ENCODE assay signal across 12 cellular contexts in genomic region chr6:105791569-105792318, GRCh38.
DNase-seq lines count a peak whose midpoint lies in the region; ATAC-seq and TF ChIP-seq lines count a peak whose summit lies in the region.
"Had no signal": no experiment of that assay in that cellular context is flagged by ENCODE, and none has a peak within 500 bp of the region (broad histone marks: within the 10 kb centered on the region; RNA-seq: fewer than 3 reads in every experiment).

No MANE protein-coding gene starts in this region.

- no peaks in the 10 kb centered on the region for H3K36me3 ChIP-seq in esophagus squamous epithelium

- intact Hi-C loops in esophagus squamous epithelium (cut with DNase I) = no loop called here

- H3K9me3 Mint-ChIP-seq in HFFc6 (no peaks in the 10 kb centered on the region), progenitor cell of endocrine pancreas (ENCODE audit: low read depth) (no peaks in the 10 kb centered on the region)

- H3K36me3 Mint-ChIP-seq in HFFc6 (ENCODE audit: low read depth) (no peaks in the 10 kb centered on the region), T-helper 17 cell (ENCODE audit: low read depth) (no peaks in the 10 kb centered on the region), progenitor cell of endocrine pancreas (ENCODE audit: insufficient read depth) (no peaks in the 10 kb centered on the region)

- 63 to 76% methylated on average over 4 to 5 of the region's 5 CpGs for WGBS in esophagus squamous epithelium, 2 donors

- peak overlapping the region; percentile 0 to 36 (median 17) for H3K27ac ChIP-seq in esophagus squamous epithelium

- DNase-seq in esophagus squamous epithelium (lab: John Stamatoyannopoulos, UW) (no peak), HFFc6 (no peak), T-helper 17 cell (no peak), NCI-H510A treated with DMSO at 0.1 percent for 48 hours (lab: John Stamatoyannopoulos, UW) (no peak), progenitor cell of endocrine pancreas (ENCODE audit: low spot score, unreplicated experiment) (no peak)
- DNase-seq: activated CD4-positive, alpha-beta T cell treated with anti-CD3 and anti-CD28 coated beads for 48 hours; caudate nucleus; EL; HCEC 1CT had no signal

- H3K27ac Mint-ChIP-seq in HFFc6 (no peak overlapping the region), T-helper 17 cell (no peak overlapping the region), progenitor cell of endocrine pancreas (no peak overlapping the region)

- no peak for TF ChIP-seq POLR2A in esophagus squamous epithelium (IDR thresholded peaks at IDR 0.05)

- H3K9me3 ChIP-seq in esophagus squamous epithelium (no peaks in the 10 kb centered on the region), T-helper 17 cell (ENCODE audit: control insufficient read depth, low read length, poor library complexity, severe bottlenecking) (no peaks in the 10 kb centered on the region)

- ATAC-seq in GM18502 (IDR thresholded peaks at IDR 0.05; ENCODE audit: poor library complexity, unreplicated experiment) (peak; percentile 44), GM19463 (IDR thresholded peaks at IDR 0.05; ENCODE audit: unreplicated experiment) (peak; percentile 36), HG03135 (IDR thresholded peaks at IDR 0.05; ENCODE audit: unreplicated experiment) (peak; percentile 43), T-helper 17 cell (no peak)

- TF ChIP-seq CTCF in esophagus squamous epithelium (IDR thresholded peaks at IDR 0.05) = no peak
- no peak for TF ChIP-seq CTCF in HFFc6 (IDR thresholded peaks at IDR 0.05)
- TF ChIP-seq CTCF in progenitor cell of endocrine pancreas (IDR thresholded peaks at IDR 0.05; ENCODE audit: unreplicated experiment) = no peak

- no peak overlapping the region for H3K4me3 ChIP-seq in esophagus squamous epithelium

- H3K4me3 Mint-ChIP-seq in HFFc6 (no peak overlapping the region), T-helper 17 cell (no peak overlapping the region), progenitor cell of endocrine pancreas (ENCODE audit: low read depth) (no peak overlapping the region)

- H3K4me1 Mint-ChIP-seq in HFFc6 (ENCODE audit: low read depth) = peaks cover 44% of the 10 kb centered on the region
- peaks cover 16% of the 10 kb centered on the region for H3K4me1 Mint-ChIP-seq in T-helper 17 cell
- H3K4me1 Mint-ChIP-seq in progenitor cell of endocrine pancreas (ENCODE audit: low read depth) = peaks cover 15% of the 10 kb centered on the region

- H3K4me1 ChIP-seq in esophagus squamous epithelium = peaks cover 5 to 75% (median 14%) of the 10 kb centered on the region in 3 donors

- no peaks in the 10 kb centered on the region for H3K27me3 ChIP-seq in esophagus squamous epithelium

- H3K27me3 Mint-ChIP-seq in HFFc6 (ENCODE audit: insufficient read depth) (no peaks in the 10 kb centered on the region; the same call in 1 of the 2 replicates), T-helper 17 cell (peaks cover 11% of the 10 kb centered on the region), progenitor cell of endocrine pancreas (peaks cover 19% of the 10 kb centered on the region)
